In genomic region chr12:95173392-95174251, GRCh38 we compare ENCODE assay signal across 1 cellular context.
TF ChIP-seq lines count a peak whose summit lies in the region.

No MANE protein-coding gene starts in this region.

TF ChIP-seq in A549, 52 proteins besides CTCF, POLR2A, EP300 and RAD21 (continued from another document):
- TF ChIP-seq, protein P1, sequence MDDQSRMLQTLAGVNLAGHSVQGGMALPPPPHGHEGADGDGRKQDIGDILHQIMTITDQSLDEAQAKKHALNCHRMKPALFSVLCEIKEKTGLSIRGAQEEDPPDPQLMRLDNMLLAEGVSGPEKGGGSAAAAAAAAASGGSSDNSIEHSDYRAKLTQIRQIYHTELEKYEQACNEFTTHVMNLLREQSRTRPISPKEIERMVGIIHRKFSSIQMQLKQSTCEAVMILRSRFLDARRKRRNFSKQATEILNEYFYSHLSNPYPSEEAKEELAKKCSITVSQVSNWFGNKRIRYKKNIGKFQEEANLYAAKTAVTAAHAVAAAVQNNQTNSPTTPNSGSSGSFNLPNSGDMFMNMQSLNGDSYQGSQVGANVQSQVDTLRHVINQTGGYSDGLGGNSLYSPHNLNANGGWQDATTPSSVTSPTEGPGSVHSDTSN (IDR thresholded peaks at IDR 0.05): peak; percentile 78
- TF ChIP-seq RCOR1 (IDR thresholded peaks at IDR 0.05; ENCODE audit: low read depth, low read length) (no peak), GATA3 (IDR thresholded peaks at IDR 0.05; ENCODE audit: borderline replicate concordance) (peak; percentile 72), ESRRA (IDR thresholded peaks at IDR 0.05; ENCODE audit: borderline replicate concordance, low read length) (no peak), EHMT2 (IDR thresholded peaks at IDR 0.05; ENCODE audit: low read depth) (no peak), POLR2AphosphoS2 (conservative IDR thresholded peaks at IDR 0.05; ENCODE audit: low read length) (no peak), NR3C1 (IDR thresholded peaks at IDR 0.05) (no peak), HEYL (CRISPR knock-in tag; IDR thresholded peaks at IDR 0.05) (no peak), FOSB (CRISPR knock-in tag; IDR thresholded peaks at IDR 0.05) (0 out of 2 replicates have a peak, but pooled peaks have one; percentile 51), BHLHE40 (IDR thresholded peaks at IDR 0.05; ENCODE audit: low read depth, low read length) (no peak), FOSL2 (IDR thresholded peaks at IDR 0.05) (no peak), FOSL2 (CRISPR knock-in tag; IDR thresholded peaks at IDR 0.05) (peak; percentile 48), NPAS2 (CRISPR knock-in tag; IDR thresholded peaks at IDR 0.05; ENCODE audit: borderline replicate concordance) (no peak), ZC3H11A (IDR thresholded peaks at IDR 0.05) (no peak), JUN (IDR thresholded peaks at IDR 0.05) (peak; percentile 76 to 80; a peak in 4 of 5 replicates)
- TF ChIP-seq, protein P2, sequence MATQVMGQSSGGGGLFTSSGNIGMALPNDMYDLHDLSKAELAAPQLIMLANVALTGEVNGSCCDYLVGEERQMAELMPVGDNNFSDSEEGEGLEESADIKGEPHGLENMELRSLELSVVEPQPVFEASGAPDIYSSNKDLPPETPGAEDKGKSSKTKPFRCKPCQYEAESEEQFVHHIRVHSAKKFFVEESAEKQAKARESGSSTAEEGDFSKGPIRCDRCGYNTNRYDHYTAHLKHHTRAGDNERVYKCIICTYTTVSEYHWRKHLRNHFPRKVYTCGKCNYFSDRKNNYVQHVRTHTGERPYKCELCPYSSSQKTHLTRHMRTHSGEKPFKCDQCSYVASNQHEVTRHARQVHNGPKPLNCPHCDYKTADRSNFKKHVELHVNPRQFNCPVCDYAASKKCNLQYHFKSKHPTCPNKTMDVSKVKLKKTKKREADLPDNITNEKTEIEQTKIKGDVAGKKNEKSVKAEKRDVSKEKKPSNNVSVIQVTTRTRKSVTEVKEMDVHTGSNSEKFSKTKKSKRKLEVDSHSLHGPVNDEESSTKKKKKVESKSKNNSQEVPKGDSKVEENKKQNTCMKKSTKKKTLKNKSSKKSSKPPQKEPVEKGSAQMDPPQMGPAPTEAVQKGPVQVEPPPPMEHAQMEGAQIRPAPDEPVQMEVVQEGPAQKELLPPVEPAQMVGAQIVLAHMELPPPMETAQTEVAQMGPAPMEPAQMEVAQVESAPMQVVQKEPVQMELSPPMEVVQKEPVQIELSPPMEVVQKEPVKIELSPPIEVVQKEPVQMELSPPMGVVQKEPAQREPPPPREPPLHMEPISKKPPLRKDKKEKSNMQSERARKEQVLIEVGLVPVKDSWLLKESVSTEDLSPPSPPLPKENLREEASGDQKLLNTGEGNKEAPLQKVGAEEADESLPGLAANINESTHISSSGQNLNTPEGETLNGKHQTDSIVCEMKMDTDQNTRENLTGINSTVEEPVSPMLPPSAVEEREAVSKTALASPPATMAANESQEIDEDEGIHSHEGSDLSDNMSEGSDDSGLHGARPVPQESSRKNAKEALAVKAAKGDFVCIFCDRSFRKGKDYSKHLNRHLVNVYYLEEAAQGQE (IDR thresholded peaks at IDR 0.05): no peak
- TF ChIP-seq, protein P3, sequence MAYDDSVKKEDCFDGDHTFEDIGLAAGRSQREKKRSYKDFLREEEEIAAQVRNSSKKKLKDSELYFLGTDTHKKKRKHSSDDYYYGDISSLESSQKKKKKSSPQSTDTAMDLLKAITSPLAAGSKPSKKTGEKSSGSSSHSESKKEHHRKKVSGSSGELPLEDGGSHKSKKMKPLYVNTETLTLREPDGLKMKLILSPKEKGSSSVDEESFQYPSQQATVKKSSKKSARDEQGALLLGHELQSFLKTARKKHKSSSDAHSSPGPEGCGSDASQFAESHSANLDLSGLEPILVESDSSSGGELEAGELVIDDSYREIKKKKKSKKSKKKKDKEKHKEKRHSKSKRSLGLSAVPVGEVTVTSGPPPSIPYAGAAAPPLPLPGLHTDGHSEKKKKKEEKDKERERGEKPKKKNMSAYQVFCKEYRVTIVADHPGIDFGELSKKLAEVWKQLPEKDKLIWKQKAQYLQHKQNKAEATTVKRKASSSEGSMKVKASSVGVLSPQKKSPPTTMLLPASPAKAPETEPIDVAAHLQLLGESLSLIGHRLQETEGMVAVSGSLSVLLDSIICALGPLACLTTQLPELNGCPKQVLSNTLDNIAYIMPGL (CRISPR knock-in tag; IDR thresholded peaks at IDR 0.05; ENCODE audit: borderline replicate concordance): no peak
TF ChIP-seq in A549: peak in this region for 11.
